1 cellular context compared by ENCODE assay signal in the genomic region with DNA sequence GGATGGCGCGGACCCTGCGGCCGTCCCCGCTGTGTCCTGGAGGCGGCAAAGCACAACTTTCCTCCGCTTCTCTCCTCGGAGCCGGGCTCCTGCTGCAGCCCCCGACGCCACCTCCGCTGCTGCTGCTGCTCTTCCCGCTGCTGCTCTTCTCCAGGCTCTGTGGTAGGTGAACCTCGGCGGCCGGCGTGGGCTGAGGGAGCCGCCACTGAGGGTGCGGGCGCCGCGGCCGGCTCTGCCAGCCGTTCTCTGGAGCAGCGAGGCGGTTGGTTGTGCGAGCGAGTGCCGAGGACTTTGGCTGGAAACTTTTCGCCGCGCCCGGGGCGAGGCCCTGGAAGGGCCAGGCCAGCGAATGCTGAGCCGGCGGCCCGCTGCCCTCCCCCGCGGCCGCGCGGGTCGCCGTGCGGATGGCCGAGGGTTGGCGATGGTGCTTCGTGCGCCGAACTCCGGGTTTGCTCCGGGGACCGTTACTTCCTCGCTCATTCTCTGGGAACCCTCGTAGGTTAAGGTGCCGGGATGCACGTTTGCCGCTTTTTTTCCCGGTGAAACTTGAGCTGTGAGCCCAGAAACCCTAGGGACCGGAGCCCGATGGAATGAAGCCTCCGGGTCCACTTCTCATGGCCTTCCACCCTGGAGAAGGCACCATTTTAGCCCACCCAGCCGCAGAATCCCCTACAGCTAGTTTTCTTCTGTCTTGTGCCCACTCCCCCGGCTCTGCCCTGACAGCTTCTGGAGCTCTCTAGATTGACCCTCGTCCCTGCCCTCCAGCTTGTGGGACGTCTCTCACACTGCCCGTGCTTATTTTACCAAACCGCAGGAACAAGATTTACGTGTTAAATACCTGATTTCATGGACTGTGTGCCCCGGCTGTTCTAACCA.
TF ChIP-seq lines count a peak whose summit lies in the region.

No MANE protein-coding gene starts in this region.

TF ChIP-seq in HepG2, 621 proteins besides CTCF, POLR2A, EP300 and RAD21 (continued from another document):
- TF ChIP-seq HMGXB4 (CRISPR knock-in tag; IDR thresholded peaks at IDR 0.05; ENCODE audit: borderline replicate concordance in 1 of 2, low read depth in 1 of 2) (peak in 1 of 2 experiments; percentile 29; a peak in 2 of 4 replicates), HES4 (CRISPR knock-in tag; IDR thresholded peaks at IDR 0.05; ENCODE audit: borderline replicate concordance) (no peak; the same call in 1 of the 2 replicates), YEATS2 (CRISPR knock-in tag; IDR thresholded peaks at IDR 0.05; ENCODE audit: borderline replicate concordance) (no peak), SMARCC2 (IDR thresholded peaks at IDR 0.05) (no peak), ZNF496 (CRISPR knock-in tag; IDR thresholded peaks at IDR 0.05; ENCODE audit: insufficient replicate concordance) (no peak), ZNF10 (CRISPR knock-in tag; IDR thresholded peaks at IDR 0.05; ENCODE audit: borderline replicate concordance, low read depth) (no peak), NKX3-1 (CRISPR knock-in tag; IDR thresholded peaks at IDR 0.05) (peak; percentile 55; the same call in 1 of the 2 replicates), NFE2L2 (IDR thresholded peaks at IDR 0.05; ENCODE audit: low read length) (no peak), HDAC1 (CRISPR knock-in tag; IDR thresholded peaks at IDR 0.05) (peak; percentile 76), NPAS2 (CRISPR knock-in tag; IDR thresholded peaks at IDR 0.05; ENCODE audit: borderline replicate concordance) (no peak), KDM5A (IDR thresholded peaks at IDR 0.05; ENCODE audit: borderline replicate concordance, low read length) (no peak), PHF8 (CRISPR knock-in tag; IDR thresholded peaks at IDR 0.05) (0 out of 2 replicates have a peak, but pooled peaks have one; percentile 43), RNF2 (conservative IDR thresholded peaks at IDR 0.05; ENCODE audit: low read depth) (no peak), ZC3H13 (CRISPR knock-in tag; IDR thresholded peaks at IDR 0.05) (no peak), ZNF776 (CRISPR knock-in tag; IDR thresholded peaks at IDR 0.05) (0 out of 2 replicates have a peak, but pooled peaks have one; percentile 12), ZNF598 (CRISPR knock-in tag; IDR thresholded peaks at IDR 0.05; ENCODE audit: borderline replicate concordance) (no peak), ZGPAT (CRISPR knock-in tag; IDR thresholded peaks at IDR 0.05) (no peak; the same call in 1 of the 2 replicates), MYC (CRISPR knock-in tag; IDR thresholded peaks at IDR 0.05; ENCODE audit: borderline replicate concordance) (peak; percentile 15; the same call in 1 of the 2 replicates), ZNF430 (CRISPR knock-in tag; IDR thresholded peaks at IDR 0.05) (0 out of 2 replicates have a peak, but pooled peaks have one; percentile 9), TRAFD1 (CRISPR knock-in tag; IDR thresholded peaks at IDR 0.05; ENCODE audit: borderline replicate concordance) (no peak), ZNF597 (CRISPR knock-in tag; IDR thresholded peaks at IDR 0.05) (no peak), ZFX (CRISPR knock-in tag; IDR thresholded peaks at IDR 0.05; ENCODE audit: low read depth) (peak; percentile 65; the same call in 1 of the 2 replicates), EEA1 (CRISPR knock-in tag; IDR thresholded peaks at IDR 0.05; ENCODE audit: borderline replicate concordance) (no peak), GZF1 (CRISPR knock-in tag; IDR thresholded peaks at IDR 0.05) (0 out of 2 replicates have a peak, but pooled peaks have one; percentile 8), HNRNPK (IDR thresholded peaks at IDR 0.05; ENCODE audit: low read depth, low read length, poor library complexity, severe bottlenecking) (no peak)
- TF ChIP-seq, protein P1, sequence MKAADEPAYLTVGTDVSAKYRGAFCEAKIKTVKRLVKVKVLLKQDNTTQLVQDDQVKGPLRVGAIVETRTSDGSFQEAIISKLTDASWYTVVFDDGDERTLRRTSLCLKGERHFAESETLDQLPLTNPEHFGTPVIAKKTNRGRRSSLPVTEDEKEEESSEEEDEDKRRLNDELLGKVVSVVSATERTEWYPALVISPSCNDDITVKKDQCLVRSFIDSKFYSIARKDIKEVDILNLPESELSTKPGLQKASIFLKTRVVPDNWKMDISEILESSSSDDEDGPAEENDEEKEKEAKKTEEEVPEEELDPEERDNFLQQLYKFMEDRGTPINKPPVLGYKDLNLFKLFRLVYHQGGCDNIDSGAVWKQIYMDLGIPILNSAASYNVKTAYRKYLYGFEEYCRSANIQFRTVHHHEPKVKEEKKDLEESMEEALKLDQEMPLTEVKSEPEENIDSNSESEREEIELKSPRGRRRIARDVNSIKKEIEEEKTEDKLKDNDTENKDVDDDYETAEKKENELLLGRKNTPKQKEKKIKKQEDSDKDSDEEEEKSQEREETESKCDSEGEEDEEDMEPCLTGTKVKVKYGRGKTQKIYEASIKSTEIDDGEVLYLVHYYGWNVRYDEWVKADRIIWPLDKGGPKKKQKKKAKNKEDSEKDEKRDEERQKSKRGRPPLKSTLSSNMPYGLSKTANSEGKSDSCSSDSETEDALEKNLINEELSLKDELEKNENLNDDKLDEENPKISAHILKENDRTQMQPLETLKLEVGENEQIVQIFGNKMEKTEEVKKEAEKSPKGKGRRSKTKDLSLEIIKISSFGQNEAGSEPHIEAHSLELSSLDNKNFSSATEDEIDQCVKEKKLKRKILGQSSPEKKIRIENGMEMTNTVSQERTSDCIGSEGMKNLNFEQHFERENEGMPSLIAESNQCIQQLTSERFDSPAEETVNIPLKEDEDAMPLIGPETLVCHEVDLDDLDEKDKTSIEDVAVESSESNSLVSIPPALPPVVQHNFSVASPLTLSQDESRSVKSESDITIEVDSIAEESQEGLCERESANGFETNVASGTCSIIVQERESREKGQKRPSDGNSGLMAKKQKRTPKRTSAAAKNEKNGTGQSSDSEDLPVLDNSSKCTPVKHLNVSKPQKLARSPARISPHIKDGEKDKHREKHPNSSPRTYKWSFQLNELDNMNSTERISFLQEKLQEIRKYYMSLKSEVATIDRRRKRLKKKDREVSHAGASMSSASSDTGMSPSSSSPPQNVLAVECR (CRISPR knock-in tag; IDR thresholded peaks at IDR 0.05; ENCODE audit: borderline replicate concordance), result peak; percentile 14
- TF ChIP-seq, protein P2, sequence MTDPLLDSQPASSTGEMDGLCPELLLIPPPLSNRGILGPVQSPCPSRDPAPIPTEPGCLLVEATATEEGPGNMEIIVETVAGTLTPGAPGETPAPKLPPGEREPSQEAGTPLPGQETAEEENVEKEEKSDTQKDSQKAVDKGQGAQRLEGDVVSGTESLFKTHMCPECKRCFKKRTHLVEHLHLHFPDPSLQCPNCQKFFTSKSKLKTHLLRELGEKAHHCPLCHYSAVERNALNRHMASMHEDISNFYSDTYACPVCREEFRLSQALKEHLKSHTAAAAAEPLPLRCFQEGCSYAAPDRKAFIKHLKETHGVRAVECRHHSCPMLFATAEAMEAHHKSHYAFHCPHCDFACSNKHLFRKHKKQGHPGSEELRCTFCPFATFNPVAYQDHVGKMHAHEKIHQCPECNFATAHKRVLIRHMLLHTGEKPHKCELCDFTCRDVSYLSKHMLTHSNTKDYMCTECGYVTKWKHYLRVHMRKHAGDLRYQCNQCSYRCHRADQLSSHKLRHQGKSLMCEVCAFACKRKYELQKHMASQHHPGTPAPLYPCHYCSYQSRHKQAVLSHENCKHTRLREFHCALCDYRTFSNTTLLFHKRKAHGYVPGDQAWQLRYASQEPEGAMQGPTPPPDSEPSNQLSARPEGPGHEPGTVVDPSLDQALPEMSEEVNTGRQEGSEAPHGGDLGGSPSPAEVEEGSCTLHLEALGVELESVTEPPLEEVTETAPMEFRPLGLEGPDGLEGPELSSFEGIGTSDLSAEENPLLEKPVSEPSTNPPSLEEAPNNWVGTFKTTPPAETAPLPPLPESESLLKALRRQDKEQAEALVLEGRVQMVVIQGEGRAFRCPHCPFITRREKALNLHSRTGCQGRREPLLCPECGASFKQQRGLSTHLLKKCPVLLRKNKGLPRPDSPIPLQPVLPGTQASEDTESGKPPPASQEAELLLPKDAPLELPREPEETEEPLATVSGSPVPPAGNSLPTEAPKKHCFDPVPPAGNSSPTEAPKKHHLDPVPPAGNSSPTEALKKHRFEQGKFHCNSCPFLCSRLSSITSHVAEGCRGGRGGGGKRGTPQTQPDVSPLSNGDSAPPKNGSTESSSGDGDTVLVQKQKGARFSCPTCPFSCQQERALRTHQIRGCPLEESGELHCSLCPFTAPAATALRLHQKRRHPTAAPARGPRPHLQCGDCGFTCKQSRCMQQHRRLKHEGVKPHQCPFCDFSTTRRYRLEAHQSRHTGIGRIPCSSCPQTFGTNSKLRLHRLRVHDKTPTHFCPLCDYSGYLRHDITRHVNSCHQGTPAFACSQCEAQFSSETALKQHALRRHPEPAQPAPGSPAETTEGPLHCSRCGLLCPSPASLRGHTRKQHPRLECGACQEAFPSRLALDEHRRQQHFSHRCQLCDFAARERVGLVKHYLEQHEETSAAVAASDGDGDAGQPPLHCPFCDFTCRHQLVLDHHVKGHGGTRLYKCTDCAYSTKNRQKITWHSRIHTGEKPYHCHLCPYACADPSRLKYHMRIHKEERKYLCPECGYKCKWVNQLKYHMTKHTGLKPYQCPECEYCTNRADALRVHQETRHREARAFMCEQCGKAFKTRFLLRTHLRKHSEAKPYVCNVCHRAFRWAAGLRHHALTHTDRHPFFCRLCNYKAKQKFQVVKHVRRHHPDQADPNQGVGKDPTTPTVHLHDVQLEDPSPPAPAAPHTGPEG (CRISPR knock-in tag; IDR thresholded peaks at IDR 0.05), result peak; percentile 23; the same call in 1 of the 2 replicates
